In genomic region chr4:8538076-8538702, GRCh38 we compare ENCODE assay signal across 33 cellular contexts. TPM values are rescaled to one million over a fixed set of nuclear protein-coding genes. Genes with fewer than 3 reads are reported as not detected.
DNase-seq lines count a peak whose midpoint lies in the region; ATAC-seq, FAIRE-seq and TF ChIP-seq lines count a peak whose summit lies in the region.
"Had no signal": no experiment of that assay in that cellular context is flagged by ENCODE, and none has a peak within 500 bp of the region (broad histone marks: within the 10 kb centered on the region; RNA-seq: fewer than 3 reads in every experiment).

No MANE protein-coding gene starts in this region.

- H4K20me1 ChIP-seq in PC-9 (ENCODE audit: insufficient read depth) (no peaks in the 10 kb centered on the region), H1 (replicated peaks in 1 of 2; ENCODE audit: control insufficient read depth in 1 of 2, insufficient read depth in 2 of 2, low read length in 2 of 2) (no peaks in the 10 kb centered on the region)

- H2AK5ac ChIP-seq in H1 (ENCODE audit: low read depth, low read length), result peak overlapping the region; percentile 18; the same call in 1 of the 2 replicates

- no peak for TF ChIP-seq RAD21 in H1 (IDR thresholded peaks at IDR 0.05 in 1 of 2, conservative IDR thresholded peaks at IDR 0.05 in 1 of 2; ENCODE audit: low read depth in 2 of 2, low read length in 2 of 2)

- H3K9ac ChIP-seq in H1 (replicated peaks in 1 of 4; ENCODE audit: extremely low read depth in 1 of 4, low read depth in 3 of 4, low read length in 3 of 4), result no peak overlapping the region
- H3K9ac ChIP-seq: parathyroid adenoma had no signal

- H3K4me1 ChIP-seq in Caco-2 (peaks cover 22% of the 10 kb centered on the region), PC-9 (replicated peaks; ENCODE audit: insufficient read depth) (peaks cover 74% of the 10 kb centered on the region), H1 (replicated peaks in 1 of 4; ENCODE audit: control insufficient read depth in 3 of 4, insufficient read depth in 4 of 4, low read length in 3 of 4) (peaks cover 4 to 16% (median 12%) of the 10 kb centered on the region in 4 experiments), spleen (peaks cover 0 to 11% (median 4%) of the 10 kb centered on the region in 6 donors)

- no peak for FAIRE-seq in H1 (lab: Jason Lieb, UNC)
- FAIRE-seq: H54 had no signal

- peak overlapping the region; percentile 32; the same call in 1 of the 2 replicates for H2BK20ac ChIP-seq in H1 (ENCODE audit: low read length)

- ATAC-seq in GM19455 (IDR thresholded peaks at IDR 0.05; ENCODE audit: unreplicated experiment), result no peak
- ATAC-seq in GM21367 (IDR thresholded peaks at IDR 0.05; ENCODE audit: unreplicated experiment), result no peak
- ATAC-seq: activated CD4-positive, alpha-beta T cell treated with anti-CD3 and anti-CD28 coated beads for 36 hours; activated CD8-positive, alpha-beta T cell treated with anti-CD3 and anti-CD28 coated beads, Interleukin-2, amount 10 ng/mL, durations not matched to agents 7 days and 5 days; right cardiac atrium had no signal

- TF ChIP-seq POLR2A in H1 (IDR thresholded peaks at IDR 0.05; ENCODE audit: control extremely low read depth in 1 of 2, low read depth in 2 of 2, low read length in 2 of 2) (no peak), spleen (IDR thresholded peaks at IDR 0.05) (no peak)

- TF ChIP-seq EP300 in H1 (IDR thresholded peaks at IDR 0.05; ENCODE audit: borderline replicate concordance in 1 of 2, low read depth in 2 of 2, low read length in 2 of 2), result no peak

- DNase-seq in Caco-2, result no peak
- no peak for DNase-seq in PC-9
- DNase-seq in H1 (ENCODE audit: low read depth in 1 of 2, low spot score in 2 of 2), result no peak
- peak; percentile 41 for DNase-seq in spleen
- no peak for DNase-seq in pons (ENCODE audit: low spot score)
- DNase-seq: activated CD4-positive, alpha-beta T cell treated with anti-CD3 and anti-CD28 coated beads for 36 hours; activated CD8-positive, alpha-beta T cell treated with anti-CD3 and anti-CD28 coated beads, Interleukin-2, amount 10 ng/mL, durations not matched to agents 7 days and 5 days; effector memory CD4-positive, alpha-beta T cell; hypothalamus; immature natural killer cell; Karpas-422; MV-4-11; NCI-H146; NCI-H2107; NCI-H345; right cardiac atrium; SIG-M5; stimulated activated CD4-positive, alpha-beta T cell treated with anti-CD3 and anti-CD28 coated beads, Interleukin-2, amount 100 ng/mL, for 24 hours; stimulated activated CD8-positive, alpha-beta memory T cell treated with anti-CD3 and anti-CD28 coated beads, Interleukin-4, amount 100 ng/mL, for 48 hours; T-helper 9 cell; transverse colon had no signal

- CTCF ChIA-PET in Caco-2 (lab: Charles Lee), result no interaction called here
- CTCF ChIA-PET in PC-9 (lab: Charles Lee), result interaction anchor here (0.6 to 1.4 kb wide), 3 partner anchors 9 to 121 kb away, joined by 3 to 8 read pairs (median 3); no protein-coding TSS in a partner anchor
- CTCF ChIA-PET in H1 (lab: Charles Lee; ENCODE audit: partially characterized antibody), result interaction anchor here (1.0 to 2.6 kb wide), 8 partner anchors 9 to 69 kb away, joined by 3 to 11 read pairs (median 4); no protein-coding TSS in a partner anchor

- H3K9me3 ChIP-seq in Caco-2, result peaks cover 9% of the 10 kb centered on the region
- no peaks in the 10 kb centered on the region for H3K9me3 ChIP-seq in PC-9 (ENCODE audit: insufficient read depth, low read depth)
- peaks cover 0 to 3% of the 10 kb centered on the region in 2 experiments; a peak in 1 of 4 replicates for H3K9me3 ChIP-seq in H1 (ENCODE audit: insufficient read depth in 2 of 2, low read depth in 1 of 2, low read length in 1 of 2)
- peaks cover 0 to 13% (median 8%) of the 10 kb centered on the region in 8 donors for H3K9me3 ChIP-seq in spleen
- H3K9me3 ChIP-seq: transverse colon had no signal

- POLR2A ChIA-PET in Caco-2 (lab: Charles Lee), result no interaction called here
- POLR2A ChIA-PET in PC-9 (lab: Charles Lee; ENCODE audit: unreplicated experiment), result no interaction called here
- POLR2A ChIA-PET in H1 (lab: Charles Lee; ENCODE audit: partially characterized antibody), result no interaction called here

- H3K36me3 Mint-ChIP-seq in Caco-2 (ENCODE audit: insufficient read depth, unreplicated experiment), result peaks cover 19% of the 10 kb centered on the region
- H3K36me3 Mint-ChIP-seq: activated naive CD4-positive, alpha-beta T cell treated with anti-CD3 and anti-CD28 coated beads, Interleukin-2, amount 50 U/mL, for 24 hours; immature natural killer cell had no signal

- H3K36me3 ChIP-seq in Caco-2 (ENCODE audit: control insufficient read depth, insufficient read depth, low read length) (no peaks in the 10 kb centered on the region; the same call in 1 of the 2 replicates), PC-9 (ENCODE audit: low read depth) (no peaks in the 10 kb centered on the region), H1 (ENCODE audit: control insufficient read depth in 2 of 4, insufficient read depth in 4 of 4, low read length in 3 of 4) (no peaks in the 10 kb centered on the region), spleen (no peaks in the 10 kb centered on the region)
- H3K36me3 ChIP-seq: cardiac muscle cell, Peyer's patch, transverse colon had no signal

- no peak overlapping the region for H3K4ac ChIP-seq in H1 (replicated peaks; ENCODE audit: insufficient read length, low read depth, low read length)

- H3K23ac ChIP-seq in H1 (ENCODE audit: insufficient read length), result no peak overlapping the region

- TF ChIP-seq CTCF in Caco-2 (IDR thresholded peaks at IDR 0.05; ENCODE audit: insufficient read depth in 1 of 2, low read depth in 1 of 2, low read length in 1 of 2, severe bottlenecking in 1 of 2, unreplicated experiment in 1 of 2) (no peak), PC-9 (conservative IDR thresholded peaks at IDR 0.05) (no peak), H1 (IDR thresholded peaks at IDR 0.05; ENCODE audit: control extremely low read depth in 1 of 3, insufficient read depth in 1 of 3, low read depth in 1 of 3, low read length in 3 of 3) (no peak), spleen (IDR thresholded peaks at IDR 0.05 in 8 of 11, conservative IDR thresholded peaks at IDR 0.05 in 3 of 11) (no peak)

- no peak overlapping the region for H3K18ac ChIP-seq in H1 (ENCODE audit: extremely low read depth, low read length)

- H3K56ac ChIP-seq in H1 (replicated peaks; ENCODE audit: insufficient read length, low read depth, low read length), result no peak overlapping the region

- H3K27me3 Mint-ChIP-seq in Caco-2 (ENCODE audit: insufficient read depth, unreplicated experiment), result no peaks in the 10 kb centered on the region
- H3K27me3 Mint-ChIP-seq: activated CD4-positive, alpha-beta T cell treated with anti-CD3 and anti-CD28 coated beads for 36 hours; activated naive CD4-positive, alpha-beta T cell treated with anti-CD3 and anti-CD28 coated beads, Interleukin-2, amount 50 U/mL, for 24 hours had no signal

- H3K27ac Mint-ChIP-seq in Caco-2 (ENCODE audit: unreplicated experiment), result peak overlapping the region; percentile 13
- H3K27ac Mint-ChIP-seq: activated CD4-positive, alpha-beta T cell treated with anti-CD3 and anti-CD28 coated beads for 36 hours; activated CD8-positive, alpha-beta T cell treated with anti-CD3 and anti-CD28 coated beads, Interleukin-2, amount 10 ng/mL, durations not matched to agents 7 days and 5 days; activated naive CD4-positive, alpha-beta T cell treated with anti-CD3 and anti-CD28 coated beads, Interleukin-2, amount 50 U/mL, for 24 hours; memory B cell had no signal

- no peaks in the 10 kb centered on the region for H3K9me2 ChIP-seq in PC-9 (ENCODE audit: insufficient read depth)

- H3K4me3 ChIP-seq in Caco-2 (ENCODE audit: low read depth, low read length), result no peak overlapping the region
- H3K4me3 ChIP-seq in PC-9, result no peak overlapping the region
- no peak overlapping the region for H3K4me3 ChIP-seq in H1 (ENCODE audit: extremely low read depth in 1 of 4, insufficient read depth in 2 of 4, low read depth in 3 of 4, low read length in 4 of 4)
- no peak overlapping the region for H3K4me3 ChIP-seq in spleen
- H3K4me3 ChIP-seq: cardiac muscle cell, Peyer's patch, transverse colon had no signal

- H3K79me2 ChIP-seq in PC-9 (ENCODE audit: low read depth), result no peaks in the 10 kb centered on the region
- no peaks in the 10 kb centered on the region for H3K79me2 ChIP-seq in H1 (ENCODE audit: control insufficient read depth in 1 of 2, insufficient read depth in 2 of 2, low read length in 2 of 2)
- H3K79me2 ChIP-seq: parathyroid adenoma had no signal

- H3K4me1 Mint-ChIP-seq in Caco-2 (ENCODE audit: low read depth, unreplicated experiment), result peaks cover 17% of the 10 kb centered on the region
- H3K4me1 Mint-ChIP-seq: activated naive CD4-positive, alpha-beta T cell treated with anti-CD3 and anti-CD28 coated beads, Interleukin-2, amount 50 U/mL, for 24 hours; immature natural killer cell had no signal

- no peak overlapping the region for H4K5ac ChIP-seq in H1 (ENCODE audit: insufficient read length, low read depth, low read length)

- no peak overlapping the region for H2BK5ac ChIP-seq in H1 (ENCODE audit: low read depth, low read length)

- H2BK120ac ChIP-seq in H1 (replicated peaks; ENCODE audit: low read depth, low read length), result no peak overlapping the region

- no peak overlapping the region for H3K4me3 Mint-ChIP-seq in Caco-2 (ENCODE audit: unreplicated experiment)
- H3K4me3 Mint-ChIP-seq: activated CD4-positive, alpha-beta T cell treated with anti-CD3 and anti-CD28 coated beads for 36 hours; activated CD8-positive, alpha-beta T cell treated with anti-CD3 and anti-CD28 coated beads, Interleukin-2, amount 10 ng/mL, durations not matched to agents 7 days and 5 days; activated naive CD4-positive, alpha-beta T cell treated with anti-CD3 and anti-CD28 coated beads, Interleukin-2, amount 50 U/mL, for 24 hours; immature natural killer cell; memory B cell had no signal

- H2BK15ac ChIP-seq in H1 (ENCODE audit: low read length), result 0 out of 2 replicates have a peak overlapping the region, but pooled peaks have one; percentile 16

- peak overlapping the region; percentile 68 for H3K4me2 ChIP-seq in PC-9
- no peak overlapping the region for H3K4me2 ChIP-seq in H1 (ENCODE audit: insufficient read depth in 1 of 2, low read depth in 2 of 2, low read length in 2 of 2)

- intact Hi-C loops in Caco-2 (cut with micrococcal nuclease; ENCODE audit: unreplicated experiment), result no loop called here
- intact Hi-C loops in PC-9 (cut with micrococcal nuclease; ENCODE audit: unreplicated experiment), result loop anchor here (2.0 to 5.0 kb wide), 2 partner anchors 57 to 111 kb away; no protein-coding TSS in a partner anchor
- intact Hi-C loops in spleen (cut with DNase I; ENCODE audit: low total_unique reads), result no loop called here

- H2BK12ac ChIP-seq in H1 (ENCODE audit: low read depth, low read length), result no peak overlapping the region; the same call in 1 of the 2 replicates

- H3F3A ChIP-seq in PC-9 (ENCODE audit: insufficient read depth, low read depth), result peaks cover 39% of the 10 kb centered on the region

- H4K91ac ChIP-seq in H1 (replicated peaks; ENCODE audit: insufficient read length, low read length), result peak overlapping the region; percentile 20

- WGBS in H1 (ENCODE audit: extremely low coverage in 1 of 2, insufficient coverage in 1 of 2, insufficient read length in 1 of 2, insufficient replicate concordance in 2 of 2, low coverage in 1 of 2, low lambda C conversion rate in 2 of 2, missing lambda C conversion rate in 1 of 2), 2 experiments, result 83% methylated on average over 12 of the region's 12 CpGs; no CpG with 5 or more reads in 1 of the 2 experiments
- 86 to 93% (median 91%) methylated on average over 12 of the region's 12 CpGs for WGBS in spleen, 5 donors

- H2AFZ ChIP-seq in PC-9, result no peak overlapping the region
- no peak overlapping the region for H2AFZ ChIP-seq in H1 (ENCODE audit: low read length)

- no peaks in the 10 kb centered on the region for H3K9me3 Mint-ChIP-seq in Caco-2 (ENCODE audit: unreplicated experiment)
- H3K9me3 Mint-ChIP-seq: activated naive CD4-positive, alpha-beta T cell treated with anti-CD3 and anti-CD28 coated beads, Interleukin-2, amount 50 U/mL, for 24 hours; immature natural killer cell had no signal

- no peaks in the 10 kb centered on the region for H3K79me1 ChIP-seq in H1 (ENCODE audit: low read depth, low read length)

- no peaks in the 10 kb centered on the region for H3K23me2 ChIP-seq in H1 (ENCODE audit: low read depth, low read length)

- BruUV-seq in Caco-2 (replicated peaks; lab: Mats Ljungman, UMichigan) (no TSS peak), PC-9 (replicated peaks; lab: Mats Ljungman, UMichigan) (no TSS peak)

- peak overlapping the region; percentile 86 for H3K27ac ChIP-seq in PC-9
- no peak overlapping the region for H3K27ac ChIP-seq in H1 (ENCODE audit: low read depth, low read length)
- no peak overlapping the region for H3K27ac ChIP-seq in spleen
- H3K27ac ChIP-seq: cardiac muscle cell, coronary artery, Peyer's patch, transverse colon had no signal

- peak overlapping the region; percentile 22; the same call in 1 of the 2 replicates for H4K8ac ChIP-seq in H1 (ENCODE audit: extremely low read depth, insufficient read depth, low read length)

- no peak overlapping the region for H3K14ac ChIP-seq in H1 (ENCODE audit: insufficient read length)

- H3K27me3 ChIP-seq in Caco-2 (replicated peaks; ENCODE audit: control insufficient read depth, insufficient read depth, low read length) (no peaks in the 10 kb centered on the region), PC-9 (ENCODE audit: insufficient read depth, low read depth) (no peaks in the 10 kb centered on the region), H1 (replicated peaks in 1 of 4; ENCODE audit: control insufficient read depth in 3 of 4, extremely low read depth in 1 of 4, insufficient read depth in 3 of 4, low read length in 3 of 4) (no peaks in the 10 kb centered on the region; a peak in 1 of 7 replicates), spleen (replicated peaks in 1 of 7) (no peaks in the 10 kb centered on the region)
- H3K27me3 ChIP-seq: cardiac muscle cell, Peyer's patch, transverse colon had no signal

RNA-seq across cellular contexts. Expression of gene GPR78, which starts 42.0 kb away (rescaled TPM):
- total RNA-seq in Caco-2 (2022), result 0.68 and 0.79 TPM in 2 replicates
- 56.6 and 68.2 TPM in 2 replicates for total RNA-seq in PC-9 (2021)
- 3.0 and 3.3 TPM in 2 replicates for total RNA-seq in H1 (2021; fragmentation: NEBNext Ultra II Directional; extraction: Animal tissue kit (Norgen Biotek cat#: 25700))
- 1.0 and 2.2 TPM in 2 replicates for polyA plus RNA-seq in H1 (2011; rRNA removed)
- polyA plus RNA-seq in H1 (2011; cell fraction: cytosol; rRNA removed), result 1.6 TPM
- 10.5 TPM for polyA plus RNA-seq in H1 (2011; cell fraction: nucleus; rRNA removed)
- polyA plus RNA-seq in H1 (2012, experiment 1 of 2), result 1.7 to 2.0 TPM (median 1.9 TPM) in 4 replicates
- polyA plus RNA-seq in H1 (2012, experiment 2 of 2), result 0.84 TPM
- polyA plus RNA-seq in H1 (2013, experiment 1 of 2), result 0.75 TPM
- polyA plus RNA-seq in H1 (2013, experiment 2 of 2), result 0.68 TPM
- polyA minus RNA-seq in H1 (2011; rRNA and poly(A)+ RNA removed), result 1.8 and 3.0 TPM in 2 replicates
- polyA minus RNA-seq in H1 (2011; cell fraction: cytosol; rRNA and poly(A)+ RNA removed), result 0.59 TPM
- 8.6 TPM for polyA minus RNA-seq in H1 (2011; cell fraction: nucleus; rRNA and poly(A)+ RNA removed)
- total RNA-seq in spleen, result 1 to 10 TPM in 1 of 7 donors, under 1 TPM in 3, not detected in 3; 0.07 to 1.5 (median 0.14) TPM
- under 1 TPM in 1 of 3 donors, not detected in 2; 0.09 TPM for polyA plus RNA-seq in spleen
- total RNA-seq: activated CD4-positive, alpha-beta T cell treated with anti-CD3 and anti-CD28 coated beads for 36 hours; activated CD8-positive, alpha-beta T cell treated with anti-CD3 and anti-CD28 coated beads, Interleukin-2, amount 10 ng/mL, durations not matched to agents 7 days and 5 days; Daoy; glomerular endothelial cell; Peyer's patch had no signal
- polyA plus RNA-seq: immature natural killer cell, neural cell had no signal

RNA-seq across cellular contexts. Expression of gene CPZ, which starts 54.4 kb away (rescaled TPM):
- total RNA-seq in Caco-2 (2022), result 5.2 and 7.7 TPM in 2 replicates
- total RNA-seq in PC-9 (2021), result 9.1 and 12.1 TPM in 2 replicates
- 28.8 and 31.5 TPM in 2 replicates for total RNA-seq in H1 (2021; fragmentation: NEBNext Ultra II Directional; extraction: Animal tissue kit (Norgen Biotek cat#: 25700))
- 40.7 and 67.4 TPM in 2 replicates for polyA plus RNA-seq in H1 (2011; rRNA removed)
- 38.3 TPM for polyA plus RNA-seq in H1 (2011; cell fraction: cytosol; rRNA removed)
- 98.5 TPM for polyA plus RNA-seq in H1 (2011; cell fraction: nucleus; rRNA removed)
- 29.4 to 44.2 TPM (median 42.1 TPM) in 4 replicates for polyA plus RNA-seq in H1 (2012, experiment 1 of 2)
- 35.2 TPM for polyA plus RNA-seq in H1 (2012, experiment 2 of 2)
- polyA plus RNA-seq in H1 (2013, experiment 1 of 2), result 26.2 TPM
- polyA plus RNA-seq in H1 (2013, experiment 2 of 2), result 24.4 TPM
- 12.0 and 13.2 TPM in 2 replicates for polyA minus RNA-seq in H1 (2011; rRNA and poly(A)+ RNA removed)
- polyA minus RNA-seq in H1 (2011; cell fraction: cytosol; rRNA and poly(A)+ RNA removed), result 20.3 TPM
- polyA minus RNA-seq in H1 (2011; cell fraction: nucleus; rRNA and poly(A)+ RNA removed), result 32.0 TPM
- 1 to 10 TPM in 3 of 7 donors, under 1 TPM in 3, not detected in 1; 0.57 to 8.5 (median 1.2) TPM for total RNA-seq in spleen
- under 1 TPM; 0.11 to 0.96 (median 0.73) TPM for polyA plus RNA-seq in spleen
- total RNA-seq: activated CD4-positive, alpha-beta T cell treated with anti-CD3 and anti-CD28 coated beads for 36 hours had no signal
- polyA plus RNA-seq: immature natural killer cell, neural cell had no signal

Comparison
In these comparisons a context has a peak if more than half of its experiments do, and no peak if none do; other contexts are left out.
1. RNA of gene GPR78, which starts 42.0 kb away (total RNA-seq): 56.6 to 68.2 TPM in PC-9; 3.0 to 3.3 TPM in H1, 0.68 to 0.79 TPM in Caco-2 and 0.07 to 1.5 TPM in spleen; every median in the first group is over 10 times any median in the second.